10 cellular contexts compared by ENCODE assay signal in genomic region chr3:46926447-46926846, GRCh38. TPM values are rescaled to one million over a fixed set of nuclear protein-coding genes. Genes with fewer than 3 reads are reported as not detected.
DNase-seq lines count a peak whose midpoint lies in the region; ATAC-seq and TF ChIP-seq lines count a peak whose summit lies in the region.
"Had no signal": no experiment of that assay in that cellular context is flagged by ENCODE, and none has a peak within 500 bp of the region (broad histone marks: within the 10 kb centered on the region; RNA-seq: fewer than 3 reads in every experiment).

No MANE protein-coding gene starts in this region.

- H3K4me3 ChIP-seq in AG04450 (ENCODE audit: low read depth, low read length) (no peak overlapping the region), GM23248 (no peak overlapping the region)
- H3K4me3 ChIP-seq: right lobe of liver had no signal

- no peak for ATAC-seq in central memory CD8-positive, alpha-beta T cell (replicated peaks; ENCODE audit: extremely low read depth, poor library complexity, severe bottlenecking)
- ATAC-seq in naive B cell (ENCODE audit: low read depth in 2 of 2): no peak

- H3K4me1 Mint-ChIP-seq in central memory CD8-positive, alpha-beta T cell: peaks cover 57% of the 10 kb centered on the region
- peaks cover 65 to 80% (median 77%) of the 10 kb centered on the region in 3 donors for H3K4me1 Mint-ChIP-seq in naive B cell

- CTCF ChIA-PET in AG04450 (lab: Charles Lee): interaction anchor here (1.0 to 1.3 kb wide), 2 partner anchors 9 to 17 kb away, joined by 3 to 4 read pairs; no protein-coding TSS in a partner anchor

- H3K4me2 ChIP-seq in GM23248 (ENCODE audit: unreplicated experiment): no peak overlapping the region

- H3K36me3 Mint-ChIP-seq in central memory CD8-positive, alpha-beta T cell (ENCODE audit: insufficient read depth): peaks cover 35% of the 10 kb centered on the region
- H3K36me3 Mint-ChIP-seq in naive B cell: peaks cover 13 to 15% of the 10 kb centered on the region in 2 donors

- no peak for TF ChIP-seq CTCF in AG04450 (IDR thresholded peaks at IDR 0.05; ENCODE audit: low read depth, low read length)

- peaks cover 21% of the 10 kb centered on the region; the same call in 1 of the 2 replicates for H3K36me3 ChIP-seq in GM23248 (ENCODE audit: low read depth)

- H3K9me2 ChIP-seq in GM23248 (ENCODE audit: insufficient read depth): no peaks in the 10 kb centered on the region

- 96% methylated on average over 6 of the region's 6 CpGs for WGBS in GM23248 (ENCODE audit: low coverage in 1 of 2, low lambda C conversion rate in 2 of 2, missing lambda C conversion rate in 2 of 2), 2 experiments

- H3K79me2 ChIP-seq in GM23248 (ENCODE audit: insufficient read depth): peaks cover 65% of the 10 kb centered on the region

- H3F3A ChIP-seq in GM23248 (ENCODE audit: insufficient read depth): peaks cover 12% of the 10 kb centered on the region; the same call in 1 of the 2 replicates

- 0 out of 2 replicates have a peak, but pooled peaks cover 2% of the 10 kb centered on the region for H3K9me3 ChIP-seq in AG04450 (ENCODE audit: control insufficient read depth, insufficient read depth, low read length)
- no peaks in the 10 kb centered on the region for H3K9me3 ChIP-seq in GM23248 (ENCODE audit: low read depth)
- H3K9me3 ChIP-seq: right lobe of liver had no signal

- H3K27ac ChIP-seq in AG04450 (ENCODE audit: low read depth, low read length) (peak overlapping the region; percentile 61), GM23248 (peak overlapping the region; percentile 42; the same call in 1 of the 2 replicates)

- no peak overlapping the region for H2AFZ ChIP-seq in GM23248

- peaks cover 10% of the 10 kb centered on the region for H3K9me3 Mint-ChIP-seq in central memory CD8-positive, alpha-beta T cell
- H3K9me3 Mint-ChIP-seq in naive B cell: peaks cover 0 to 8% (median 6%) of the 10 kb centered on the region in 7 donors

- H3K4me1 ChIP-seq in GM23248 (ENCODE audit: insufficient read depth): peaks cover 13% of the 10 kb centered on the region

- POLR2A ChIA-PET in AG04450 (lab: Yijun Ruan, JAX): interaction anchor here (0.6 kb wide), 2 partner anchors 49 to 50 kb away, joined by 3 read pairs; partner anchors contain the start of gene CCDC12

- no peaks in the 10 kb centered on the region for H3K27me3 Mint-ChIP-seq in central memory CD8-positive, alpha-beta T cell
- no peaks in the 10 kb centered on the region for H3K27me3 Mint-ChIP-seq in naive B cell

- in situ Hi-C loops in GM23248 (cut with MboI): no loop called here

- H3K27me3 ChIP-seq in AG04450 (ENCODE audit: control insufficient read depth, insufficient read depth, low read length): no peaks in the 10 kb centered on the region
- no peaks in the 10 kb centered on the region for H3K27me3 ChIP-seq in GM23248 (replicated peaks; ENCODE audit: insufficient read depth)
- H3K27me3 ChIP-seq: right lobe of liver had no signal

- H3K4me3 Mint-ChIP-seq in central memory CD8-positive, alpha-beta T cell: peak overlapping the region; percentile 65
- H3K4me3 Mint-ChIP-seq in naive B cell: peak overlapping the region; percentile 70 to 97 (median 88)

- H4K20me1 ChIP-seq in GM23248 (ENCODE audit: insufficient read depth): no peaks in the 10 kb centered on the region

- H3K9ac ChIP-seq in GM23248: peak overlapping the region; percentile 34

- H3K27ac Mint-ChIP-seq in central memory CD8-positive, alpha-beta T cell (ENCODE audit: low read depth): peak overlapping the region; percentile 81
- peak overlapping the region; percentile 89 to 99 (median 98) for H3K27ac Mint-ChIP-seq in naive B cell

- DNase-seq in AG04450 (ENCODE audit: low read depth, low spot score) (no peak), GM23248 (no peak), naive B cell (no peak), NAMALWA (ENCODE audit: low spot score) (no peak), C1 segment of cervical spinal cord (lab: John Stamatoyannopoulos, UW) (no peak), COLO668 (lab: John Stamatoyannopoulos, UW; ENCODE audit: unreplicated experiment) (no peak)
- no peak for DNase-seq in central memory CD8-positive, alpha-beta T cell (ENCODE audit: low spot score in 2 of 2)
- no peak for DNase-seq in activated effector memory CD4-positive, alpha-beta T cell treated with Interleukin-2 at 50 U/mL for 16 hours
- DNase-seq: OCI-M1 had no signal

RNA-seq across cellular contexts. Expression of gene PTH1R, which starts 48.9 kb away (rescaled TPM):
- polyA plus RNA-seq in AG04450 (2011; rRNA removed) (0.05 and 0.09 TPM in 2 replicates), GM23248 (2016; fragmentation: Nextera tagmentation; extraction: Ambion mirVana) (0.37 and 0.60 TPM in 2 replicates), naive B cell (ENCODE audit: low read depth in 6 of 6) (not detected)
- not detected in 2 replicates for polyA minus RNA-seq in AG04450 (2011; rRNA and poly(A)+ RNA removed)
- 1.3 TPM in 1 of 2 replicates, not detected in the other for total RNA-seq in GM23248 (2014; rRNA removed; shearing (Covaris generic))

RNA-seq across cellular contexts. Expression of gene CCDC12, which starts 50.1 kb away (rescaled TPM):
- polyA plus RNA-seq in AG04450 (2011; rRNA removed) (18.3 and 18.4 TPM in 2 replicates), GM23248 (2016; fragmentation: Nextera tagmentation; extraction: Ambion mirVana) (42.7 and 43.8 TPM in 2 replicates), naive B cell (ENCODE audit: low read depth in 6 of 6) (100 to 1,000 TPM; 119 to 157 (median 123) TPM)
- polyA minus RNA-seq in AG04450 (2011; rRNA and poly(A)+ RNA removed): 24.9 and 30.7 TPM in 2 replicates
- total RNA-seq in GM23248 (2014; rRNA removed; shearing (Covaris generic)): 15.2 and 17.4 TPM in 2 replicates

RNA-seq across cellular contexts. Expression of gene NBEAL2, which starts 53.0 kb away (rescaled TPM):
- 2.1 and 2.9 TPM in 2 replicates for polyA plus RNA-seq in AG04450 (2011; rRNA removed)
- polyA minus RNA-seq in AG04450 (2011; rRNA and poly(A)+ RNA removed): 4.0 and 4.3 TPM in 2 replicates
- total RNA-seq in GM23248 (2014; rRNA removed; shearing (Covaris generic)): 2.8 and 4.7 TPM in 2 replicates
- 0.94 and 1.2 TPM in 2 replicates for polyA plus RNA-seq in GM23248 (2016; fragmentation: Nextera tagmentation; extraction: Ambion mirVana)
- 1 to 10 TPM in 4 of 6 donors, under 1 TPM in 1, not detected in 1; 0.34 to 2.2 (median 1.5) TPM for polyA plus RNA-seq in naive B cell (ENCODE audit: low read depth in 6 of 6)
